ENCODE assay signal across 9 cellular contexts in the genomic region with DNA sequence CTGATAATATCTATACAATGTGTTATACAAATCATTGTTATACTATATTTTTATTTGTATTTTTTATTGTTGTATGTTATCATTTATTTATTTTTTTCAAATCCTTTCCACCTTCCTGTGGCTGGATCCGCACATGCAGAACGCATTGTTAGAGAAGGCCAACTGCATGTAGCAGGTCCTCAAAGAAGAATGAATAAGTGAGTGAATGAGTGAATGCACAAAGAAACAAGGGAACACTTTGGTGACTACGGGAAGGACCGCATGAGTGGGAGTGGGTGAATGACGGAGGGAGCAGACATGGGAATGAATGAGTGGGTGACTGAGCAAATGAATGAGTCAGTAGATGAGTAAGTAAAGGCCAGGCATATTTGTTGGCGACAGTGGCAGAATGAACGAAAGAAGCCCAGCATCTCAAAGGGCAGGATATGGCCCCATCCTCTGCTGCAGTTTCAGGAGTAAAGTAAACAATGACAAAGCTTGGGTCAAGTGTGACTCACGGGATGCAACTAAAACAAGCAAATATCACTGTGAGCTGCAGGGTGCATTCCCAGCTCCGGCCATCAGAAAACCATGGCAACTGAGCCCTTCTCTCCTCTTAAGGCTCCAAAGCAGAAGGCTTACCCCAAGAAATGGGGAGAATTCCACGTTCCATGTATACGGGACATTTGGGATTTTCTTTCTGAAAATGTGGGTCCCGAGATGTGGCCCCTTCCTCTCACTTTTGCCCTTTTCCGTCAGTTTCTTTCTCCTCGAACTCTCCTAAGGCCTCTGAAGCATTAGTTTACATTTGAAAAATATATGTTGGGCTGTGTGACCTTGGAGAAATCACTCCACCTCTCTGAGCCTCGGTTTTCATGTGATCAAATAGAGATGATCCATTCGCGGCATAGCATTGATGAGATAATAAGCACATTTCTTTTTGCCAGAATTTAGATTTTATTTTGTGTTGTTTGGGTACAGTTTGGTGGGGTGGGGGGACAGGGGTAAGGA. TPM values are rescaled to one million over a fixed set of nuclear protein-coding genes. Genes with fewer than 3 reads are reported as not detected.
DNase-seq lines count a peak whose midpoint lies in the region; ATAC-seq and TF ChIP-seq lines count a peak whose summit lies in the region.
"Had no signal": no experiment of that assay in that cellular context is flagged by ENCODE, and none has a peak within 500 bp of the region (broad histone marks: within the 10 kb centered on the region; RNA-seq: fewer than 3 reads in every experiment).

No MANE protein-coding gene starts in this region.

- H2AFZ ChIP-seq in PC-9 (0 out of 2 replicates have a peak overlapping the region, but pooled peaks have one; percentile 18), fibroblast of lung (ENCODE audit: low read length) (no peak overlapping the region)

- H3K9me2 ChIP-seq in PC-9 (ENCODE audit: insufficient read depth), result no peaks in the 10 kb centered on the region

- BruUV-seq in PC-9 (replicated peaks; lab: Mats Ljungman, UMichigan), result no TSS peak

- WGBS in esophagus squamous epithelium, 2 donors, result 60 to 61% methylated on average over 17 of the region's 17 CpGs

- H3K4me3 ChIP-seq in PC-9 (no peak overlapping the region; the same call in 1 of the 2 replicates), fibroblast of lung (replicated peaks in 1 of 4; ENCODE audit: control extremely low read depth in 1 of 4, insufficient read depth in 1 of 4, low read depth in 3 of 4, low read length in 4 of 4) (no peak overlapping the region), skeletal muscle cell (ENCODE audit: low read depth, low read length) (no peak overlapping the region), esophagus squamous epithelium (no peak overlapping the region)
- H3K4me3 ChIP-seq: BLaER1 had no signal

- TF ChIP-seq CTCF in PC-9 (conservative IDR thresholded peaks at IDR 0.05) (peak; percentile 15; the same call in 1 of the 2 replicates), fibroblast of lung (conservative IDR thresholded peaks at IDR 0.05 in 1 of 2, IDR thresholded peaks at IDR 0.05 in 1 of 2; ENCODE audit: low read depth in 1 of 2, low read length in 2 of 2) (peak in 1 of 2 donors; percentile 26), esophagus squamous epithelium (IDR thresholded peaks at IDR 0.05) (peak in 1 of 6 experiments; percentile 16)

- peak overlapping the region; percentile 56 for H3K4me2 ChIP-seq in PC-9
- H3K4me2 ChIP-seq in fibroblast of lung (ENCODE audit: extremely low read depth, insufficient read depth, low read length), result peak overlapping the region; percentile 54
- H3K4me2 ChIP-seq: BLaER1 had no signal

- H3K27ac ChIP-seq in PC-9 (peak overlapping the region; percentile 90), fibroblast of lung (ENCODE audit: insufficient read depth, low read length) (peak overlapping the region; percentile 86), esophagus squamous epithelium (no peak overlapping the region)
- H3K27ac ChIP-seq: BLaER1 had no signal

- H3K9ac ChIP-seq in fibroblast of lung (ENCODE audit: insufficient read depth, low read length), result peak overlapping the region; percentile 26
- H3K9ac ChIP-seq: BLaER1 had no signal

- H3K27me3 ChIP-seq in PC-9 (ENCODE audit: insufficient read depth, low read depth) (no peaks in the 10 kb centered on the region), fibroblast of lung (ENCODE audit: control insufficient read depth, insufficient read depth, low read length) (no peaks in the 10 kb centered on the region), esophagus squamous epithelium (peaks cover 0 to 43% (median 0%) of the 10 kb centered on the region in 4 donors)
- H3K27me3 ChIP-seq: BLaER1 had no signal

- H3K36me3 ChIP-seq in PC-9 (ENCODE audit: low read depth) (no peaks in the 10 kb centered on the region), fibroblast of lung (ENCODE audit: control insufficient read depth, insufficient read depth, low read length) (no peaks in the 10 kb centered on the region), esophagus squamous epithelium (no peaks in the 10 kb centered on the region)
- H3K36me3 ChIP-seq: BLaER1 had no signal

- H3F3A ChIP-seq in PC-9 (ENCODE audit: insufficient read depth, low read depth), result peaks cover 7% of the 10 kb centered on the region

- CTCF ChIA-PET in PC-9 (lab: Charles Lee), result interaction anchor here (0.7 to 0.9 kb wide), 2 partner anchors 22 to 86 kb away, joined by 5 to 7 read pairs; no protein-coding TSS in a partner anchor

- H3K9me3 ChIP-seq in PC-9 (ENCODE audit: insufficient read depth, low read depth) (peaks cover 24% of the 10 kb centered on the region), fibroblast of lung (ENCODE audit: control insufficient read depth, insufficient read depth, low read depth, low read length) (no peaks in the 10 kb centered on the region), esophagus squamous epithelium (peaks cover 0 to 13% (median 5%) of the 10 kb centered on the region in 3 donors)

- POLR2A ChIA-PET in PC-9 (lab: Charles Lee; ENCODE audit: unreplicated experiment), result no interaction called here

- DNase-seq in SIG-M5 treated with dmso at 0.1 percent for 504 hours (lab: John Stamatoyannopoulos, UW; ENCODE audit: unreplicated experiment) (peak; percentile 70), SIG-M5 (lab: John Stamatoyannopoulos, UW) (no peak), PC-9 (peak; percentile 77 to 98), fibroblast of lung (ENCODE audit: low read depth in 2 of 2) (peak; percentile 98 to 99), skeletal muscle cell (ENCODE audit: low read depth) (peak; percentile 96), NCI-H1105 treated with DMSO at 0.1 percent for 48 hours (lab: John Stamatoyannopoulos, UW) (no peak), esophagus squamous epithelium (lab: John Stamatoyannopoulos, UW) (no peak)

- ATAC-seq in HG02840 (IDR thresholded peaks at IDR 0.05; ENCODE audit: low FRiP score, unreplicated experiment), result no peak

- H4K20me1 ChIP-seq in PC-9 (ENCODE audit: insufficient read depth) (no peaks in the 10 kb centered on the region), fibroblast of lung (ENCODE audit: control insufficient read depth, extremely low read depth, insufficient read depth, low read length) (no peaks in the 10 kb centered on the region)

- H3K4me1 ChIP-seq in PC-9 (replicated peaks; ENCODE audit: insufficient read depth), result peaks cover 40% of the 10 kb centered on the region
- peaks cover 31% of the 10 kb centered on the region for H3K4me1 ChIP-seq in fibroblast of lung (ENCODE audit: control insufficient read depth, extremely low read depth, insufficient read depth, low read length)
- peaks cover 0 to 5% (median 0%) of the 10 kb centered on the region in 3 donors for H3K4me1 ChIP-seq in esophagus squamous epithelium

- H3K79me2 ChIP-seq in PC-9 (ENCODE audit: low read depth) (no peaks in the 10 kb centered on the region), fibroblast of lung (ENCODE audit: control insufficient read depth, insufficient read depth, low read length) (no peaks in the 10 kb centered on the region)

- TF ChIP-seq POLR2A in esophagus squamous epithelium (IDR thresholded peaks at IDR 0.05), result no peak

- intact Hi-C loops in PC-9 (cut with micrococcal nuclease; ENCODE audit: unreplicated experiment) (no loop called here), esophagus squamous epithelium (cut with DNase I) (no loop called here)

RNA-seq across cellular contexts. Expression of gene KCNF1, which starts 24.5 kb away (rescaled TPM):
- total RNA-seq in PC-9 (2021) (1.0 TPM in 2 replicates), fibroblast of lung (0.51 and 2.6 TPM in 2 replicates), esophagus squamous epithelium (under 1 TPM in 1 of 4 donors, not detected in 3; 0.19 TPM)
- polyA plus RNA-seq in fibroblast of lung, result 0.22 and 1.7 TPM in 2 replicates
- polyA plus RNA-seq in fibroblast of lung (2012), result 0.29 and 3.1 TPM in 2 replicates
- 0.86 and 5.2 TPM in 2 replicates for polyA minus RNA-seq in fibroblast of lung (ENCODE audit: low replicate concordance)

Comparison
In these comparisons a context has a peak if more than half of its experiments do, and no peak if none do; other contexts are left out.
1. DNase-seq: peak in SIG-M5 treated with dmso at 0.1 percent for 504 hours (single experiment), PC-9 (2 of 2), fibroblast of lung (2 of 2) and skeletal muscle cell (single experiment); none in SIG-M5 (single experiment), NCI-H1105 treated with DMSO at 0.1 percent for 48 hours (single experiment) and esophagus squamous epithelium (single experiment).
2. H3K27ac ChIP-seq: peak in PC-9 (single experiment) and fibroblast of lung (single experiment); none in esophagus squamous epithelium (0 of 4).